ENCODE assay signal across 8 cellular contexts in genomic region chrX:84729809-84730208, GRCh38.
DNase-seq lines count a peak whose midpoint lies in the region; ATAC-seq and TF ChIP-seq lines count a peak whose summit lies in the region.

No MANE protein-coding gene starts in this region.

- no peaks in the 10 kb centered on the region for H3K9me3 ChIP-seq in SJCRH30 (replicated peaks)

- peak; percentile 59 for DNase-seq in AG08395 (ENCODE audit: low spot score)
- DNase-seq in GM13977 (ENCODE audit: low spot score): peak; percentile 32
- DNase-seq in M059J (ENCODE audit: low read depth): peak; percentile 11
- peak; percentile 73 to 75 for DNase-seq in SJCRH30
- DNase-seq in cerebellar nuclear complex (lab: John Stamatoyannopoulos, UW): no peak

- H3K27me3 ChIP-seq in SJCRH30: no peaks in the 10 kb centered on the region

- peaks cover 6% of the 10 kb centered on the region for H3K4me1 ChIP-seq in SJCRH30

- no peak overlapping the region for H3K4me3 ChIP-seq in SJCRH30

- in situ Hi-C loops in GM13977 (cut with MboI; ENCODE audit: low pct_unique_long_range_greater_than_20kb, low sequenced_read_pairs, unreplicated experiment): no loop called here

- peaks cover 3% of the 10 kb centered on the region for H3K9me3 Mint-ChIP-seq in nephron

- no peaks in the 10 kb centered on the region for H3K27me3 Mint-ChIP-seq in nephron (ENCODE audit: low read depth)

- H3K27ac Mint-ChIP-seq in nephron: no peak overlapping the region

- H3K4me3 Mint-ChIP-seq in nephron: no peak overlapping the region

- peak; percentile 99 for ATAC-seq in HG02571 (IDR thresholded peaks at IDR 0.05; ENCODE audit: unreplicated experiment)
- ATAC-seq in esophagus mucosa: peak; percentile 74

- H3K4me1 Mint-ChIP-seq in nephron: peaks cover 2% of the 10 kb centered on the region

- no peaks in the 10 kb centered on the region for H3K36me3 ChIP-seq in SJCRH30

- TF ChIP-seq CTCF in GM13977 (IDR thresholded peaks at IDR 0.05; ENCODE audit: extremely low read depth, insufficient read depth, missing control alignments) (peak; percentile 81), nephron (IDR thresholded peaks at IDR 0.05; ENCODE audit: unreplicated experiment in 3 of 3) (peak; percentile 57 to 72 (median 60))

- no peaks in the 10 kb centered on the region for H3K36me3 Mint-ChIP-seq in nephron (ENCODE audit: low read depth)

- no peak overlapping the region for H3K27ac ChIP-seq in SJCRH30

Comparison
In these comparisons a context has a peak if more than half of its experiments do, and no peak if none do; other contexts are left out.
1. DNase-seq: peak in AG08395 (single experiment), GM13977 (single experiment), M059J (single experiment) and SJCRH30 (2 of 2); none in cerebellar nuclear complex (0 of 2).